19 cellular contexts compared by ENCODE assay signal in the genomic region with DNA sequence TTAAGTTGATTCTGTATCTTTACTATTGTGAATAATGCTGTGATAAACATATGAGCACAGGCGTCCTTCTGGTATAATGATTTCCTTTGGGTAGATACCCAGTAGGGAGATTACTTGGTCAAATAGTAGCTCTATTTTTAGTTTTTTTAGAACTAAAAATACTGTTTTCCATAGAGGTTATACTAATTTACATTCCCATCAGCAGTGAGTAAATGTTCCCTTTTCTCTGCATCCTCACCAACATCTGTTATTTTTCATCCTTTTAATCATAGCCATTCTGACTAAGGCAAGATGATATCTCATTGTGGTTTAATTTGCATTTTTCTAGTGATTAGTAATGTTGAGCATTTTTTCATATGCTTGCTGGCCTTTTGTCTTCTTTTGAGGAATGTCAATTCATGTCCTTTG. TPM values are rescaled to one million over a fixed set of nuclear protein-coding genes. Genes with fewer than 3 reads are reported as not detected.
DNase-seq lines count a peak whose midpoint lies in the region; ATAC-seq and TF ChIP-seq lines count a peak whose summit lies in the region.
"Had no signal": no experiment of that assay in that cellular context is flagged by ENCODE, and none has a peak within 500 bp of the region (broad histone marks: within the 10 kb centered on the region; RNA-seq: fewer than 3 reads in every experiment).

No MANE protein-coding gene starts in this region.

- in situ Hi-C loops in astrocyte of the cerebellum (cut with HindIII; ENCODE audit: low sequenced_read_pairs), result no loop called here

- CTCF ChIA-PET in activated CD4-positive, alpha-beta T cell treated with anti-CD3 and anti-CD28 coated beads for 36 hours (lab: Charles Lee), result interaction anchor here (0.9 to 1.2 kb wide), 2 partner anchors 9 to 163 kb away, joined by 3 read pairs; no protein-coding TSS in a partner anchor

- no peak overlapping the region for H2BK15ac ChIP-seq in mesenchymal stem cell (ENCODE audit: low read depth, poor library complexity, severe bottlenecking)

- POLR2A ChIA-PET in activated CD4-positive, alpha-beta T cell treated with anti-CD3 and anti-CD28 coated beads for 36 hours (lab: Charles Lee), result interaction anchor here (0.9 kb wide), 1 partner anchor 157 kb away, joined by 4 read pairs; no protein-coding TSS in a partner anchor

- ATAC-seq in activated CD4-positive, alpha-beta T cell treated with anti-CD3 and anti-CD28 coated beads for 36 hours, result peak; percentile 80
- ATAC-seq: esophagus mucosa, T-cell had no signal

- no peak overlapping the region for H4K91ac ChIP-seq in mesenchymal stem cell (ENCODE audit: low read length)

- no peak overlapping the region for H2BK12ac ChIP-seq in mesenchymal stem cell (ENCODE audit: low read length in 2 of 2)

- H3K9me3 Mint-ChIP-seq in activated CD4-positive, alpha-beta T cell treated with anti-CD3 and anti-CD28 coated beads for 36 hours (ENCODE audit: low read depth), result no peaks in the 10 kb centered on the region
- H3K9me3 Mint-ChIP-seq in CD14-positive monocyte, result peaks cover 4 to 11% (median 6%) of the 10 kb centered on the region in 7 donors
- H3K9me3 Mint-ChIP-seq: memory B cell, T-cell had no signal

- intact Hi-C loops in activated CD4-positive, alpha-beta T cell treated with anti-CD3 and anti-CD28 coated beads for 36 hours (cut with DNase I, micrococcal nuclease), result loop anchor here in 1 of 2 experiments (1.0 kb wide), 1 partner anchor 436 kb away; no protein-coding TSS in a partner anchor
- intact Hi-C loops in CD14-positive monocyte (cut with micrococcal nuclease), result no loop called here

- no peak overlapping the region for H2AFZ ChIP-seq in mesenchymal stem cell (ENCODE audit: low read depth, low read length)

- no peak overlapping the region for H2AK5ac ChIP-seq in mesenchymal stem cell (ENCODE audit: low read length, severe bottlenecking)

- TF ChIP-seq CTCF in astrocyte of the cerebellum (IDR thresholded peaks at IDR 0.05; ENCODE audit: low read depth, low read length, missing control alignments) (no peak), CD14-positive monocyte (IDR thresholded peaks at IDR 0.05) (no peak)

- H3K4me3 Mint-ChIP-seq in activated CD4-positive, alpha-beta T cell treated with anti-CD3 and anti-CD28 coated beads for 36 hours, result no peak overlapping the region
- H3K4me3 Mint-ChIP-seq in CD14-positive monocyte, result no peak overlapping the region
- H3K4me3 Mint-ChIP-seq: memory B cell, T-cell had no signal

- H3K36me3 ChIP-seq in mesenchymal stem cell (ENCODE audit: control insufficient read depth in 1 of 2, insufficient read depth in 2 of 2, low read depth in 1 of 2, low read length in 2 of 2), result peaks cover 4 to 18% of the 10 kb centered on the region in 2 experiments
- H3K36me3 ChIP-seq: neutrophil had no signal

- peaks cover 5% of the 10 kb centered on the region for H3K9me3 ChIP-seq in mesenchymal stem cell (ENCODE audit: control insufficient read depth, low read length)
- H3K9me3 ChIP-seq: Caco-2, neutrophil had no signal

- no peaks in the 10 kb centered on the region for H3K27me3 ChIP-seq in mesenchymal stem cell (ENCODE audit: control insufficient read depth in 1 of 2, insufficient read depth in 1 of 2, low read length in 2 of 2)
- H3K27me3 ChIP-seq: neutrophil had no signal

- peak overlapping the region; percentile 47 for H3K9ac ChIP-seq in mesenchymal stem cell (ENCODE audit: low read length)

- no peak overlapping the region for H2BK120ac ChIP-seq in mesenchymal stem cell (ENCODE audit: low read depth, low read length)

- H3K27me3 Mint-ChIP-seq in activated CD4-positive, alpha-beta T cell treated with anti-CD3 and anti-CD28 coated beads for 36 hours, result no peaks in the 10 kb centered on the region
- H3K27me3 Mint-ChIP-seq in CD14-positive monocyte (ENCODE audit: low read depth in 3 of 3), result no peaks in the 10 kb centered on the region
- H3K27me3 Mint-ChIP-seq: memory B cell, T-cell had no signal

- H3K23ac ChIP-seq in mesenchymal stem cell (ENCODE audit: low read length in 2 of 2), result no peak overlapping the region

- no CpG with 5 or more reads among the region's 1 CpG for WGBS in mesenchymal stem cell

- peak overlapping the region; percentile 91 for H3K27ac Mint-ChIP-seq in activated CD4-positive, alpha-beta T cell treated with anti-CD3 and anti-CD28 coated beads for 36 hours
- H3K27ac Mint-ChIP-seq in CD14-positive monocyte, result no peak overlapping the region
- H3K27ac Mint-ChIP-seq: memory B cell, T-cell had no signal

- peaks cover 50% of the 10 kb centered on the region for H3K36me3 Mint-ChIP-seq in activated CD4-positive, alpha-beta T cell treated with anti-CD3 and anti-CD28 coated beads for 36 hours (ENCODE audit: low read depth)
- peaks cover 26 to 46% of the 10 kb centered on the region in 2 donors for H3K36me3 Mint-ChIP-seq in CD14-positive monocyte

- H3K4me1 Mint-ChIP-seq in activated CD4-positive, alpha-beta T cell treated with anti-CD3 and anti-CD28 coated beads for 36 hours, result peaks cover 19% of the 10 kb centered on the region
- H3K4me1 Mint-ChIP-seq in CD14-positive monocyte, result no peaks in the 10 kb centered on the region
- H3K4me1 Mint-ChIP-seq: memory B cell had no signal

- DNase-seq in activated CD4-positive, alpha-beta T cell treated with anti-CD3 and anti-CD28 coated beads for 36 hours, result no peak
- no peak for DNase-seq in activated CD4-positive, alpha-beta T cell treated with anti-CD3 and anti-CD28 coated beads for 48 hours
- peak; percentile 68 for DNase-seq in HT1080 (ENCODE audit: low read depth)
- peak; percentile 12 for DNase-seq in astrocyte of the cerebellum (ENCODE audit: low read depth)
- peak; percentile 43 for DNase-seq in mesenchymal stem cell
- DNase-seq in occipital lobe (lab: John Stamatoyannopoulos, UW), result no peak
- DNase-seq in CD14-positive monocyte (ENCODE audit: low spot score), result no peak
- no peak for DNase-seq in amygdala (lab: John Stamatoyannopoulos, UW)
- DNase-seq: 8988T; activated CD4-positive, alpha-beta T cell treated with anti-CD3 and anti-CD28 coated beads for 1 hour; activated gamma-delta T cell treated with Interleukin-2 at 50 U/mL for 16 hours; Caco-2; KBM-7; NCI-H524 treated with DMSO at 0.1 percent for 48 hours; stimulated activated naive CD4-positive, alpha-beta T cell; T-cell had no signal

- H2BK5ac ChIP-seq in mesenchymal stem cell (ENCODE audit: low read depth, low read length, poor library complexity, severe bottlenecking), result no peak overlapping the region

- no peak overlapping the region for H3K4ac ChIP-seq in mesenchymal stem cell (ENCODE audit: low read depth in 1 of 2, low read length in 2 of 2)

- H3K14ac ChIP-seq in mesenchymal stem cell (ENCODE audit: low read length in 2 of 2), result no peak overlapping the region

- H3K4me3 ChIP-seq in astrocyte of the cerebellum (ENCODE audit: low read depth, low read length), result no peak overlapping the region
- no peak overlapping the region for H3K4me3 ChIP-seq in mesenchymal stem cell (ENCODE audit: insufficient read depth in 1 of 2, low read depth in 1 of 2, low read length in 2 of 2)

- H3K4me1 ChIP-seq in mesenchymal stem cell (ENCODE audit: control insufficient read depth, insufficient read depth, low read depth, low read length), result peaks cover 2% of the 10 kb centered on the region
- H3K4me1 ChIP-seq: Caco-2 had no signal

- no peak overlapping the region for H3K27ac ChIP-seq in mesenchymal stem cell (ENCODE audit: low read length, poor library complexity, severe bottlenecking)
- H3K27ac ChIP-seq: neutrophil had no signal

- H3K79me1 ChIP-seq in mesenchymal stem cell (replicated peaks; ENCODE audit: low read length, poor library complexity, severe bottlenecking), result peaks cover 8% of the 10 kb centered on the region

- no peak overlapping the region for H3K18ac ChIP-seq in mesenchymal stem cell (ENCODE audit: low read depth in 1 of 2, low read length in 2 of 2)

- H4K8ac ChIP-seq in mesenchymal stem cell (ENCODE audit: low read length), result no peak overlapping the region

- H3K4me2 ChIP-seq in mesenchymal stem cell (ENCODE audit: low read length, poor library complexity, severe bottlenecking), result no peak overlapping the region

RNA-seq across cellular contexts. Expression of gene PMS1, which starts 35.1 kb away (rescaled TPM):
- total RNA-seq in activated CD4-positive, alpha-beta T cell treated with anti-CD3 and anti-CD28 coated beads for 36 hours, result 10 to 100 TPM; 45.8 to 47.4 TPM
- 18.2 and 19.3 TPM in 2 replicates for total RNA-seq in HT1080 (2014; rRNA removed; shearing (Covaris generic))
- 17.2 and 18.6 TPM in 2 replicates for polyA plus RNA-seq in HT1080 (2015; cell fraction: cytosol; rRNA removed)
- polyA plus RNA-seq in HT1080 (2015; cell fraction: nucleus; rRNA removed), result 39.4 and 40.4 TPM in 2 replicates
- polyA plus RNA-seq in mesenchymal stem cell (2013, experiment 1 of 2), result 8.8 TPM
- polyA plus RNA-seq in mesenchymal stem cell (2013, experiment 2 of 2), result 9.5 TPM
- 73.8 TPM for total RNA-seq in occipital lobe
- polyA plus RNA-seq in CD14-positive monocyte, result 1 to 10 TPM; 3.7 to 7.8 TPM

RNA-seq across cellular contexts. Expression of gene ORMDL1, which starts 35.2 kb away (rescaled TPM):
- total RNA-seq in activated CD4-positive, alpha-beta T cell treated with anti-CD3 and anti-CD28 coated beads for 36 hours, result 10 to 100 TPM; 45.2 to 49.2 TPM
- total RNA-seq in HT1080 (2014; rRNA removed; shearing (Covaris generic)), result 99.1 and 125 TPM in 2 replicates
- polyA plus RNA-seq in HT1080 (2015; cell fraction: cytosol; rRNA removed), result 62.5 and 71.4 TPM in 2 replicates
- polyA plus RNA-seq in HT1080 (2015; cell fraction: nucleus; rRNA removed), result 173 and 193 TPM in 2 replicates
- polyA plus RNA-seq in mesenchymal stem cell (2013, experiment 1 of 2), result 73.6 TPM
- polyA plus RNA-seq in mesenchymal stem cell (2013, experiment 2 of 2), result 79.0 TPM
- 64.4 TPM for total RNA-seq in occipital lobe
- polyA plus RNA-seq in CD14-positive monocyte, result 10 to 100 TPM; 76.4 to 93.2 TPM

RNA-seq across cellular contexts. Expression of gene OSGEPL1, which starts 56.7 kb away (rescaled TPM):
- total RNA-seq in activated CD4-positive, alpha-beta T cell treated with anti-CD3 and anti-CD28 coated beads for 36 hours, result 10 to 100 TPM in 1 of 2 experiments, 1 to 10 TPM in 1; 9.8 to 11.6 TPM
- 11.5 and 14.2 TPM in 2 replicates for total RNA-seq in HT1080 (2014; rRNA removed; shearing (Covaris generic))
- polyA plus RNA-seq in HT1080 (2015; cell fraction: cytosol; rRNA removed), result 14.9 and 18.1 TPM in 2 replicates
- 35.9 and 40.6 TPM in 2 replicates for polyA plus RNA-seq in HT1080 (2015; cell fraction: nucleus; rRNA removed)
- polyA plus RNA-seq in mesenchymal stem cell (2013, experiment 1 of 2), result 5.6 TPM
- polyA plus RNA-seq in mesenchymal stem cell (2013, experiment 2 of 2), result 5.3 TPM
- 25.6 TPM for total RNA-seq in occipital lobe
- 1 to 10 TPM; 2.1 to 2.6 TPM for polyA plus RNA-seq in CD14-positive monocyte

Comparison
In these comparisons a context has a peak if more than half of its experiments do, and no peak if none do; other contexts are left out.
1. DNase-seq: peak in HT1080 (single experiment), astrocyte of the cerebellum (single experiment) and mesenchymal stem cell (single experiment); none in activated CD4-positive, alpha-beta T cell treated with anti-CD3 and anti-CD28 coated beads for 36 hours (single experiment), activated CD4-positive, alpha-beta T cell treated with anti-CD3 and anti-CD28 coated beads for 48 hours (single experiment), occipital lobe (single experiment), CD14-positive monocyte (single experiment) and amygdala (0 of 56).